ENCODE assay signal across 9 cellular contexts in the genomic region with DNA sequence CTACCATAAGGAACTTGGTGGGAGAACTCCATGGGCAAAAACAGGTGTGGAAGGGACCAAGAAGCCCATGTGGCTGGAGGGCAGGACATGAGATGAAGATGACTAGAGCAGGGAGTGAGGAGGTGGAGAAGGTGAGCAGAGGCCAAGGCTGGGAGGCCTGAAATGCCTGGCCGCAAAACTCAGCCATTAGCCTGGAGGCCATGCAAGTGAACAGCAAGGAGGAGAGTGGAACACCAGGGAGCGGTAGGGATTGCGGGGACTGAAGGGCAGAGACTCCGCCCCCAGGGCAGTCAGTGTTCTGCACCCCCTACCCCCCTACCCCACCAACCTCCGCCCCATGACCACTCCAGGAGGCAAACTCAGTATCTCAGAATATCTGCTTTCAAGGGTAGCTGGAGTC. TPM values are rescaled to one million over a fixed set of nuclear protein-coding genes. Genes with fewer than 3 reads are reported as not detected.
DNase-seq lines count a peak whose midpoint lies in the region; ATAC-seq and TF ChIP-seq lines count a peak whose summit lies in the region.
"Had no signal": no experiment of that assay in that cellular context is flagged by ENCODE, and none has a peak within 500 bp of the region (broad histone marks: within the 10 kb centered on the region; RNA-seq: fewer than 3 reads in every experiment).

No MANE protein-coding gene starts in this region.

- no peaks in the 10 kb centered on the region for H3K27me3 ChIP-seq in OCI-LY1 (ENCODE audit: insufficient read depth, low read length)
- no peaks in the 10 kb centered on the region for H3K27me3 ChIP-seq in rectal smooth muscle tissue (ENCODE audit: control insufficient read depth, insufficient read depth, low read length)
- H3K27me3 ChIP-seq in foreskin keratinocyte: no peaks in the 10 kb centered on the region

- in situ Hi-C loops in GM13976 (cut with MboI; ENCODE audit: low sequenced_read_pairs, unreplicated experiment): no loop called here

- peak overlapping the region; percentile 84 for H3K4me3 ChIP-seq in GM12864 (ENCODE audit: low read depth, low read length)
- H3K4me3 ChIP-seq in OCI-LY1 (ENCODE audit: low read depth, low read length, poor library complexity, severe bottlenecking): peak overlapping the region; percentile 74
- H3K4me3 ChIP-seq in rectal smooth muscle tissue (ENCODE audit: low read length): peak overlapping the region; percentile 98

- DNase-seq in GM12864 (ENCODE audit: low read depth) (no peak), epithelial cell of prostate (ENCODE audit: low read depth, low spot score) (no peak), foreskin keratinocyte (no peak), GM13976 (ENCODE audit: low spot score) (no peak), midbrain (lab: John Stamatoyannopoulos, UW) (no peak)
- DNase-seq: stimulated activated naive CD4-positive, alpha-beta T cell had no signal

- no peaks in the 10 kb centered on the region for H3K9me2 ChIP-seq in OCI-LY1 (ENCODE audit: low read depth, low read length)

- H4K20me1 ChIP-seq in OCI-LY1 (ENCODE audit: insufficient read depth, low read length): no peaks in the 10 kb centered on the region

- peak overlapping the region; percentile 77 for H3K27ac ChIP-seq in OCI-LY1 (ENCODE audit: low read depth, low read length, poor library complexity, severe bottlenecking)
- peak overlapping the region; percentile 77 for H3K27ac ChIP-seq in epithelial cell of prostate
- H3K27ac ChIP-seq in rectal smooth muscle tissue (ENCODE audit: low read depth, low read length): no peak overlapping the region
- no peak overlapping the region for H3K27ac ChIP-seq in foreskin keratinocyte

- H3K9me3 ChIP-seq in OCI-LY1 (ENCODE audit: low read length): no peaks in the 10 kb centered on the region

- ATAC-seq in foreskin keratinocyte: no peak
- ATAC-seq in GM21723 (IDR thresholded peaks at IDR 0.05; ENCODE audit: unreplicated experiment): no peak

- H2AFZ ChIP-seq in OCI-LY1 (ENCODE audit: low read length): no peak overlapping the region

- H3K4me2 ChIP-seq in OCI-LY1 (ENCODE audit: low read length): peak overlapping the region; percentile 100

- H3K36me3 ChIP-seq in OCI-LY1 (ENCODE audit: insufficient read depth, low read length): no peaks in the 10 kb centered on the region
- peaks cover 3% of the 10 kb centered on the region for H3K36me3 ChIP-seq in rectal smooth muscle tissue (ENCODE audit: control insufficient read depth, insufficient read depth, low read length)

- TF ChIP-seq CTCF in GM12864 (IDR thresholded peaks at IDR 0.05; ENCODE audit: low read depth, low read length, missing control alignments): no peak
- no peak for TF ChIP-seq CTCF in OCI-LY1 (IDR thresholded peaks at IDR 0.05; ENCODE audit: low read length)
- no peak for TF ChIP-seq CTCF in foreskin keratinocyte (conservative IDR thresholded peaks at IDR 0.05)
- no peak for TF ChIP-seq CTCF in GM13976 (IDR thresholded peaks at IDR 0.05; ENCODE audit: borderline replicate concordance, control extremely low read depth, extremely low read depth, insufficient read depth, missing control alignments)

- H3K9ac ChIP-seq in OCI-LY1 (ENCODE audit: low read length) (peak overlapping the region; percentile 88; the same call in 1 of the 2 replicates), rectal smooth muscle tissue (ENCODE audit: low read length) (peak overlapping the region; percentile 27)

- no peaks in the 10 kb centered on the region for H3F3A ChIP-seq in OCI-LY1 (ENCODE audit: insufficient read depth, low read length)

- no peaks in the 10 kb centered on the region for H3K79me2 ChIP-seq in OCI-LY1 (ENCODE audit: insufficient read depth, low read length)

- peaks cover 28% of the 10 kb centered on the region for H3K4me1 ChIP-seq in OCI-LY1 (ENCODE audit: insufficient read depth, low read length, severe bottlenecking)
- peaks cover 11% of the 10 kb centered on the region for H3K4me1 ChIP-seq in rectal smooth muscle tissue (ENCODE audit: control insufficient read depth, insufficient read depth, low read length)
- H3K4me1 ChIP-seq in foreskin keratinocyte: peaks cover 5% of the 10 kb centered on the region

RNA-seq across cellular contexts. Expression of gene BCL7C, which starts 17.0 kb away (rescaled TPM):
- 35.3 and 39.1 TPM in 2 replicates for total RNA-seq in foreskin keratinocyte
- 48.6 and 51.0 TPM in 2 replicates for polyA plus RNA-seq in foreskin keratinocyte

RNA-seq across cellular contexts. Expression of gene CTF1, which starts 19.5 kb away (rescaled TPM):
- 0.95 and 1.6 TPM in 2 replicates for total RNA-seq in foreskin keratinocyte
- 3.0 and 3.2 TPM in 2 replicates for polyA plus RNA-seq in foreskin keratinocyte

RNA-seq across cellular contexts. Expression of gene FBXL19, which starts 46.5 kb away (rescaled TPM):
- total RNA-seq in foreskin keratinocyte: 32.2 and 33.0 TPM in 2 replicates
- 21.8 and 23.3 TPM in 2 replicates for polyA plus RNA-seq in foreskin keratinocyte

Comparison
In these comparisons a context has a peak if more than half of its experiments do, and no peak if none do; other contexts are left out.
1. H3K27ac ChIP-seq: peak in OCI-LY1 (single experiment) and epithelial cell of prostate (single experiment); none in rectal smooth muscle tissue (single experiment) and foreskin keratinocyte (single experiment).
2. Peak in every context shown above with its lines, with median percentiles within 50 percentile points of each other: H3K4me3 ChIP-seq.